Comparison of ENCODE assay signal across 1 cellular context in the genomic region with DNA sequence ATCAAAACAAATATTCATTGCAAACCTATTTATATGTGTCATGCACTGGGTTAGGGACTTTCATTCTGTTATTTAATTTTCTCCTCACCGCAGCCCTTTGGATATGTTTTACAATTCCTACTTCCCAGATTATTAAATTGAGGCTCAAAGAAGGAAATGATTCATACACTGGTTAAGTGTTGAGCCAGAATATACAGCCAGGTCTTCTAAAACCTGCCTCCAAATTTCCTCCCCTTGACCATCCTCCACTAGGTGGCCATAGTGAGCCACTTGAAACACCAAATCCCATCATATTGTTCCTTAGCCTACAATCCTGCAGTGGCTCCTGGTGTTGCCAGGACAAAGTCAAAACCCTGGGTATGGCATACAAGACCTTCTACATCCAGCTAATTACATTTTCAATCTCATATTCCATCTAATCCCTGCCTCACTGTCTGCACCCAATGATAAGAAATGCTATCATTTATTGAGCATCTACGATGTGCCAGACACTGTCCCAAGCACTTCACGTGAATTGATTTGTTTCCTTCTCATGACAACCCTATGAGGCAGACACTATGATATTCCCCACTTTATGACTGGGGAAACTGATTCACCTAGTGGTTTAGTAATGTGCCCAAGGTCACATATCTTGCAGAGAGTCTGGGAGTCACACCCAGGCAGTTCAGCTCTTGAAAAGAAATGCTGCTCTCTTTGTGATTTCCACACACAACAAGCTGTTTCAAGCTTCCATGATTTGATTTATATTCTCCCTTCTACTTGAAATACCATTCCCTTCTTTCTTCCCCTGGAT.
TF ChIP-seq lines count a peak whose summit lies in the region.

No MANE protein-coding gene starts in this region.

TF ChIP-seq in A549, 52 proteins besides CTCF, POLR2A, EP300 and RAD21 (continued from another document):
- TF ChIP-seq TFCP2L1 (CRISPR knock-in tag; IDR thresholded peaks at IDR 0.05) (no peak), BHLHE40 (IDR thresholded peaks at IDR 0.05; ENCODE audit: low read depth, low read length) (no peak)
TF ChIP-seq in A549: peak in this region for 2.
